ENCODE assay signal across 1 cellular context in genomic region chr7:152025077-152025936, GRCh38.
A peak's percentile ranks its signal among the peaks of the same experiment; 100 is the strongest.
TF ChIP-seq lines count a peak whose summit lies in the region.

GALNT11 (plus strand) TSS chr7:152025674; CDS start chr7:152094228, 68,554 bp downstream.

TF ChIP-seq in K562, 482 proteins besides CTCF, POLR2A, EP300 and RAD21 (continued from another document and continues in another):
- 0 out of 2 replicates have a peak, but pooled peaks have one; percentile 28 for TF ChIP-seq THAP7 (CRISPR knock-in tag; IDR thresholded peaks at IDR 0.05)
- no peak for TF ChIP-seq E2F5 (CRISPR knock-in tag; IDR thresholded peaks at IDR 0.05)
- TF ChIP-seq KLF16 (IDR thresholded peaks at IDR 0.05) = no peak
- TF ChIP-seq ZNF311 (CRISPR knock-in tag; IDR thresholded peaks at IDR 0.05) = no peak
- peak; percentile 26; the same call in 1 of the 2 replicates for TF ChIP-seq CLOCK (CRISPR knock-in tag; IDR thresholded peaks at IDR 0.05; ENCODE audit: borderline replicate concordance)
- TF ChIP-seq RERE (CRISPR knock-in tag; IDR thresholded peaks at IDR 0.05; ENCODE audit: borderline replicate concordance) = 0 out of 2 replicates have a peak, but pooled peaks have one; percentile 25
- TF ChIP-seq RBM17 (IDR thresholded peaks at IDR 0.05; ENCODE audit: borderline replicate concordance, low read depth, low read length) = no peak
- no peak for TF ChIP-seq PHB (CRISPR knock-in tag; IDR thresholded peaks at IDR 0.05)
- TF ChIP-seq ZNF830 (CRISPR knock-in tag; IDR thresholded peaks at IDR 0.05) = no peak
- no peak for TF ChIP-seq TAF15 (IDR thresholded peaks at IDR 0.05; ENCODE audit: low read depth, low read length)
- no peak for TF ChIP-seq ZNF695 (CRISPR knock-in tag; IDR thresholded peaks at IDR 0.05)
- TF ChIP-seq TAL1 (IDR thresholded peaks at IDR 0.05) = no peak
- TF ChIP-seq KDM2B (CRISPR knock-in tag; IDR thresholded peaks at IDR 0.05) = peak; percentile 96
- no peak for TF ChIP-seq ARHGAP35 (IDR thresholded peaks at IDR 0.05; ENCODE audit: partially characterized antibody)
- no peak for TF ChIP-seq ZNF785 (CRISPR knock-in tag; IDR thresholded peaks at IDR 0.05)
- TF ChIP-seq MCM7 (IDR thresholded peaks at IDR 0.05) = no peak
- no peak for TF ChIP-seq GABPB2 (CRISPR knock-in tag; conservative IDR thresholded peaks at IDR 0.05)
- TF ChIP-seq NFXL1 (CRISPR knock-in tag; IDR thresholded peaks at IDR 0.05) = no peak
- peak; percentile 80; the same call in 1 of the 2 replicates for TF ChIP-seq GTF2A2 (tag; IDR thresholded peaks at IDR 0.05)
- TF ChIP-seq DLX4 (CRISPR knock-in tag; IDR thresholded peaks at IDR 0.05) = no peak
- TF ChIP-seq RBFOX2 (IDR thresholded peaks at IDR 0.05; ENCODE audit: low read depth, low read length) = peak; percentile 94
- TF ChIP-seq FOXA1 (IDR thresholded peaks at IDR 0.05; ENCODE audit: borderline replicate concordance) = no peak
- peak; percentile 99 for TF ChIP-seq BCOR (IDR thresholded peaks at IDR 0.05)
- TF ChIP-seq E2F1 (CRISPR knock-in tag; IDR thresholded peaks at IDR 0.05) = peak; percentile 78
- TF ChIP-seq ZNF134 (CRISPR knock-in tag; conservative IDR thresholded peaks at IDR 0.05) = no peak; the same call in 1 of the 2 replicates
- TF ChIP-seq L3MBTL2 (IDR thresholded peaks at IDR 0.05) = peak; percentile 92
- TF ChIP-seq TRIM28 (IDR thresholded peaks at IDR 0.05) = no peak
- no peak for TF ChIP-seq ZNF696 (CRISPR knock-in tag; conservative IDR thresholded peaks at IDR 0.05)
- TF ChIP-seq SRSF1 (IDR thresholded peaks at IDR 0.05; ENCODE audit: low read depth, low read length) = no peak
- peak in 1 of 2 experiments; percentile 85; a peak in 1 of 4 replicates for TF ChIP-seq MLLT1 (IDR thresholded peaks at IDR 0.05)
- peak; percentile 97 for TF ChIP-seq ZBTB33 (CRISPR knock-in tag; IDR thresholded peaks at IDR 0.05)
- peak in 2 of 3 experiments; percentile 15 to 48 for TF ChIP-seq YY1 (IDR thresholded peaks at IDR 0.05; ENCODE audit: borderline replicate concordance in 1 of 3, control insufficient read depth in 1 of 3, extremely low read depth in 1 of 3, insufficient read depth in 3 of 3, insufficient read length in 1 of 3, insufficient replicate concordance in 2 of 3, low read depth in 1 of 3, low read length in 2 of 3)
- TF ChIP-seq ZSCAN29 (IDR thresholded peaks at IDR 0.05) = no peak
- no peak for TF ChIP-seq GTF3C2 (IDR thresholded peaks at IDR 0.05; ENCODE audit: borderline replicate concordance, extremely low read depth, insufficient read length)
- no peak for TF ChIP-seq PATZ1 (CRISPR knock-in tag; IDR thresholded peaks at IDR 0.05; ENCODE audit: borderline replicate concordance)
- no peak for TF ChIP-seq POLR3G (IDR thresholded peaks at IDR 0.05; ENCODE audit: extremely low read depth, insufficient read length, insufficient replicate concordance)
- TF ChIP-seq TFE3 (CRISPR knock-in tag; IDR thresholded peaks at IDR 0.05) = no peak
